ENCODE assay signal across 8 cellular contexts in genomic region chr2:240579771-240580614, GRCh38. TPM values are rescaled to one million over a fixed set of nuclear protein-coding genes. Genes with fewer than 3 reads are reported as not detected.
DNase-seq lines count a peak whose midpoint lies in the region; ATAC-seq and TF ChIP-seq lines count a peak whose summit lies in the region.

No MANE protein-coding gene starts in this region.

- no peaks in the 10 kb centered on the region for H3K9me3 ChIP-seq in Karpas-422 (ENCODE audit: low read length)

- peaks cover 34% of the 10 kb centered on the region for H3K4me1 Mint-ChIP-seq in central memory CD8-positive, alpha-beta T cell
- H3K4me1 Mint-ChIP-seq in type B pancreatic cell (ENCODE audit: unreplicated experiment), result peaks cover 23% of the 10 kb centered on the region

- peak overlapping the region; percentile 18 for H3K4me2 ChIP-seq in Karpas-422 (ENCODE audit: low read depth, low read length, poor library complexity, severe bottlenecking)

- H3K36me3 Mint-ChIP-seq in central memory CD8-positive, alpha-beta T cell (ENCODE audit: insufficient read depth), result peaks cover 15% of the 10 kb centered on the region
- H3K36me3 Mint-ChIP-seq in type B pancreatic cell, result peaks cover 22% of the 10 kb centered on the region

- no peaks in the 10 kb centered on the region for H3K27me3 Mint-ChIP-seq in central memory CD8-positive, alpha-beta T cell
- H3K27me3 Mint-ChIP-seq in type B pancreatic cell, result no peaks in the 10 kb centered on the region

- no peaks in the 10 kb centered on the region for H3K9me2 ChIP-seq in Karpas-422 (replicated peaks; ENCODE audit: insufficient read depth, low read length)

- H3K27ac ChIP-seq in Karpas-422 (ENCODE audit: low read length), result peak overlapping the region; percentile 53

- no peaks in the 10 kb centered on the region; the same call in 1 of the 2 replicates for H3K36me3 ChIP-seq in Karpas-422 (ENCODE audit: insufficient read depth, low read length)

- TF ChIP-seq CTCF in type B pancreatic cell (conservative IDR thresholded peaks at IDR 0.05), result no peak

- H3K4me1 ChIP-seq in Karpas-422 (ENCODE audit: low read length), result peaks cover 61% of the 10 kb centered on the region

- no peak overlapping the region for H2AFZ ChIP-seq in Karpas-422 (ENCODE audit: low read length)

- peak overlapping the region; percentile 45 for H3K4me3 Mint-ChIP-seq in central memory CD8-positive, alpha-beta T cell
- peak overlapping the region; percentile 20 for H3K4me3 Mint-ChIP-seq in type B pancreatic cell

- peak; percentile 97 for ATAC-seq in central memory CD8-positive, alpha-beta T cell (replicated peaks; ENCODE audit: extremely low read depth, poor library complexity, severe bottlenecking)
- no peak for ATAC-seq in GM21825 (IDR thresholded peaks at IDR 0.05; ENCODE audit: unreplicated experiment)

- H3K79me2 ChIP-seq in Karpas-422 (ENCODE audit: low read length), result peaks cover 53% of the 10 kb centered on the region

- no peaks in the 10 kb centered on the region for H3K27me3 ChIP-seq in Karpas-422 (ENCODE audit: low read length)

- H4K20me1 ChIP-seq in Karpas-422 (ENCODE audit: insufficient read depth, low read depth, low read length), result peaks cover 18% of the 10 kb centered on the region

- H3K4me3 ChIP-seq in Karpas-422 (ENCODE audit: low read length), result no peak overlapping the region

- peak overlapping the region; percentile 39; the same call in 1 of the 2 replicates for H3K9ac ChIP-seq in Karpas-422 (ENCODE audit: low read length)

- peak; percentile 91 for DNase-seq in GM04504 (ENCODE audit: low read depth)
- DNase-seq in Karpas-422, result peak; percentile 85
- DNase-seq in activated CD4-positive, CD25-positive, alpha-beta regulatory T cell (lab: John Stamatoyannopoulos, UW), result peak; percentile 36 to 64 (median 62)
- peak; percentile 61 to 72 for DNase-seq in central memory CD8-positive, alpha-beta T cell (ENCODE audit: low spot score in 2 of 2)
- DNase-seq in myocyte (ENCODE audit: low read depth), result peak; percentile 92
- no peak for DNase-seq in type B pancreatic cell (ENCODE audit: extremely low spot score, unreplicated experiment)
- no peak for DNase-seq in HUDEP-2 (lab: John Stamatoyannopoulos, UW; ENCODE audit: unreplicated experiment in 76 of 76)

- peak overlapping the region; percentile 84 for H3K27ac Mint-ChIP-seq in central memory CD8-positive, alpha-beta T cell (ENCODE audit: low read depth)
- peak overlapping the region; percentile 63 for H3K27ac Mint-ChIP-seq in type B pancreatic cell

- no peaks in the 10 kb centered on the region for H3K9me3 Mint-ChIP-seq in central memory CD8-positive, alpha-beta T cell
- H3K9me3 Mint-ChIP-seq in type B pancreatic cell, result no peaks in the 10 kb centered on the region

RNA-seq across cellular contexts. Expression of gene CAPN10, which starts 6.5 kb away (rescaled TPM):
- total RNA-seq in Karpas-422 (2014; rRNA removed; shearing (Covaris generic); ENCODE audit: low replicate concordance), result 22.9 and 44.0 TPM in 2 replicates
- 30.2 and 31.5 TPM in 2 replicates for total RNA-seq in myocyte
- 21.2 TPM for polyA plus RNA-seq in myocyte (2012)
- total RNA-seq in type B pancreatic cell (ENCODE audit: low replicate concordance), result 36.3 and 55.2 TPM in 2 replicates

RNA-seq across cellular contexts. Expression of gene RNPEPL1, which starts 11.7 kb away (rescaled TPM):
- total RNA-seq in Karpas-422 (2014; rRNA removed; shearing (Covaris generic); ENCODE audit: low replicate concordance), result 28.4 and 44.0 TPM in 2 replicates
- total RNA-seq in myocyte (19.3 and 21.2 TPM in 2 replicates), type B pancreatic cell (ENCODE audit: low replicate concordance) (40.5 and 66.4 TPM in 2 replicates)
- 44.7 TPM for polyA plus RNA-seq in myocyte (2012)

RNA-seq across cellular contexts. Expression of gene DUSP28, which starts 19.8 kb away (rescaled TPM):
- total RNA-seq in Karpas-422 (2014; rRNA removed; shearing (Covaris generic); ENCODE audit: low replicate concordance), result 8.1 and 9.3 TPM in 2 replicates
- total RNA-seq in myocyte (36.7 and 54.0 TPM in 2 replicates), type B pancreatic cell (ENCODE audit: low replicate concordance) (4.3 and 6.4 TPM in 2 replicates)
- polyA plus RNA-seq in myocyte (2012), result 17.8 TPM

RNA-seq across cellular contexts. Expression of gene ANKMY1, which starts 22.2 kb away (rescaled TPM):
- total RNA-seq in Karpas-422 (2014; rRNA removed; shearing (Covaris generic); ENCODE audit: low replicate concordance), result 25.7 and 30.8 TPM in 2 replicates
- total RNA-seq in myocyte, result 5.3 and 5.4 TPM in 2 replicates
- polyA plus RNA-seq in myocyte (2012), result 9.0 TPM
- total RNA-seq in type B pancreatic cell (ENCODE audit: low replicate concordance), result 13.4 and 16.8 TPM in 2 replicates

RNA-seq across cellular contexts. Expression of gene GPR35, which starts 45.3 kb away (rescaled TPM):
- 1.1 and 1.9 TPM in 2 replicates for total RNA-seq in Karpas-422 (2014; rRNA removed; shearing (Covaris generic); ENCODE audit: low replicate concordance)
- total RNA-seq in myocyte, result 0.56 and 1.7 TPM in 2 replicates
- polyA plus RNA-seq in myocyte (2012), result 1.9 TPM
- 3.6 and 3.9 TPM in 2 replicates for total RNA-seq in type B pancreatic cell (ENCODE audit: low replicate concordance)

Comparison
In these comparisons a context has a peak if more than half of its experiments do, and no peak if none do; other contexts are left out.
1. DNase-seq: peak in GM04504 (single experiment), Karpas-422 (single experiment), activated CD4-positive, CD25-positive, alpha-beta regulatory T cell (4 of 4), central memory CD8-positive, alpha-beta T cell (2 of 2) and myocyte (single experiment); none in type B pancreatic cell (single experiment) and HUDEP-2 (0 of 76).